In genomic region chr16:49382916-49383315, GRCh38 we compare ENCODE assay signal across 16 cellular contexts. TPM values are rescaled to one million over a fixed set of nuclear protein-coding genes. Genes with fewer than 3 reads are reported as not detected.
DNase-seq lines count a peak whose midpoint lies in the region; ATAC-seq and TF ChIP-seq lines count a peak whose summit lies in the region.
"Had no signal": no experiment of that assay in that cellular context is flagged by ENCODE, and none has a peak within 500 bp of the region (broad histone marks: within the 10 kb centered on the region; RNA-seq: fewer than 3 reads in every experiment).

No MANE protein-coding gene starts in this region.

- H4K20me1 ChIP-seq in SK-N-SH (ENCODE audit: insufficient read depth): no peaks in the 10 kb centered on the region

- no peaks in the 10 kb centered on the region for H3K9me3 ChIP-seq in SK-N-SH
- H3K9me3 ChIP-seq: mucosa of descending colon, prostate gland, uterus had no signal

- TF ChIP-seq CTCF in SK-N-SH (IDR thresholded peaks at IDR 0.05): peak; percentile 19; the same call in 1 of the 2 replicates
- peak; percentile 9 for TF ChIP-seq CTCF in choroid plexus epithelial cell (conservative IDR thresholded peaks at IDR 0.05; ENCODE audit: low read depth, low read length)
- peak; percentile 19 for TF ChIP-seq CTCF in progenitor cell of endocrine pancreas (IDR thresholded peaks at IDR 0.05; ENCODE audit: unreplicated experiment)

- peaks cover 7% of the 10 kb centered on the region for H3K9me3 Mint-ChIP-seq in progenitor cell of endocrine pancreas (ENCODE audit: low read depth)
- peaks cover 6% of the 10 kb centered on the region for H3K9me3 Mint-ChIP-seq in activated naive CD8-positive, alpha-beta T cell treated with anti-CD3 and anti-CD28 coated beads for 36 hours

- 0% methylated on average over 1 of the region's 1 CpG for WGBS in SK-N-SH (ENCODE audit: low lambda C conversion rate)

- TF ChIP-seq EP300 in SK-N-SH (IDR thresholded peaks at IDR 0.05; ENCODE audit: borderline replicate concordance in 1 of 2, low read depth in 1 of 2, low read length in 1 of 2): no peak

- POLR2A ChIA-PET in SK-N-SH (lab: Yijun Ruan, JAX): no interaction called here

- CTCF ChIA-PET in SK-N-SH (lab: Yijun Ruan, JAX): interaction anchor here (0.8 to 0.9 kb wide), 2 partner anchors 15 to 25 kb away, joined by 3 read pairs; no protein-coding TSS in a partner anchor

- in situ Hi-C loops in KBM-7 (cut with MboI; ENCODE audit: low pct_unique_long_range_greater_than_20kb, low sequenced_read_pairs): no loop called here

- no peaks in the 10 kb centered on the region for H3K27me3 Mint-ChIP-seq in progenitor cell of endocrine pancreas
- no peaks in the 10 kb centered on the region for H3K27me3 Mint-ChIP-seq in activated naive CD8-positive, alpha-beta T cell treated with anti-CD3 and anti-CD28 coated beads for 36 hours
- H3K27me3 Mint-ChIP-seq: activated naive CD8-positive, alpha-beta T cell treated with anti-CD3 and anti-CD28 coated beads, Interleukin-2, amount 50 U/mL, for 24 hours had no signal

- H3K4me3 ChIP-seq in SK-N-SH (ENCODE audit: low read depth in 2 of 2, low read length in 1 of 2) (no peak overlapping the region), choroid plexus epithelial cell (ENCODE audit: low read depth, low read length) (no peak overlapping the region)
- H3K4me3 ChIP-seq: mucosa of descending colon, prostate gland, uterus had no signal

- no peaks in the 10 kb centered on the region for H3K79me2 ChIP-seq in SK-N-SH (ENCODE audit: insufficient read depth)

- H2AFZ ChIP-seq in SK-N-SH (ENCODE audit: low read depth): no peak overlapping the region

- H3K27ac ChIP-seq in SK-N-SH (ENCODE audit: low read depth in 2 of 2, low read length in 1 of 2): no peak overlapping the region
- H3K27ac ChIP-seq: prostate gland, uterus had no signal

- TF ChIP-seq RAD21 in SK-N-SH (IDR thresholded peaks at IDR 0.05; ENCODE audit: low read length): no peak

- no peaks in the 10 kb centered on the region for H3K36me3 Mint-ChIP-seq in progenitor cell of endocrine pancreas (ENCODE audit: insufficient read depth)
- no peaks in the 10 kb centered on the region for H3K36me3 Mint-ChIP-seq in activated naive CD8-positive, alpha-beta T cell treated with anti-CD3 and anti-CD28 coated beads for 36 hours

- no peak overlapping the region for H3K9ac ChIP-seq in SK-N-SH

- H3F3A ChIP-seq in SK-N-SH (replicated peaks; ENCODE audit: insufficient read depth): no peaks in the 10 kb centered on the region

- H3K27ac Mint-ChIP-seq in progenitor cell of endocrine pancreas: no peak overlapping the region
- no peak overlapping the region for H3K27ac Mint-ChIP-seq in activated naive CD8-positive, alpha-beta T cell treated with anti-CD3 and anti-CD28 coated beads for 36 hours
- H3K27ac Mint-ChIP-seq: activated naive CD8-positive, alpha-beta T cell treated with anti-CD3 and anti-CD28 coated beads, Interleukin-2, amount 50 U/mL, for 24 hours had no signal

- H3K4me1 ChIP-seq in SK-N-SH (ENCODE audit: control insufficient read depth in 1 of 2, insufficient read depth in 2 of 2, low read depth in 1 of 2, low read length in 1 of 2): no peaks in the 10 kb centered on the region
- H3K4me1 ChIP-seq: prostate gland, uterus had no signal

- H3K27me3 ChIP-seq in SK-N-SH (ENCODE audit: insufficient read depth): peaks cover 9% of the 10 kb centered on the region; the same call in 1 of the 2 replicates
- H3K27me3 ChIP-seq: uterus had no signal

- H3K4me3 Mint-ChIP-seq in progenitor cell of endocrine pancreas (ENCODE audit: low read depth): no peak overlapping the region
- no peak overlapping the region for H3K4me3 Mint-ChIP-seq in activated naive CD8-positive, alpha-beta T cell treated with anti-CD3 and anti-CD28 coated beads for 36 hours
- H3K4me3 Mint-ChIP-seq: activated naive CD8-positive, alpha-beta T cell treated with anti-CD3 and anti-CD28 coated beads, Interleukin-2, amount 50 U/mL, for 24 hours; immature natural killer cell had no signal

- H3K4me1 Mint-ChIP-seq in progenitor cell of endocrine pancreas (ENCODE audit: low read depth): no peaks in the 10 kb centered on the region
- no peaks in the 10 kb centered on the region for H3K4me1 Mint-ChIP-seq in activated naive CD8-positive, alpha-beta T cell treated with anti-CD3 and anti-CD28 coated beads for 36 hours
- H3K4me1 Mint-ChIP-seq: activated naive CD8-positive, alpha-beta T cell treated with anti-CD3 and anti-CD28 coated beads, Interleukin-2, amount 50 U/mL, for 24 hours; immature natural killer cell had no signal

- ATAC-seq in SK-N-SH treated with all-trans-retinoic acid at 6 μM for 48 hours: no peak
- ATAC-seq in HG02642 (IDR thresholded peaks at IDR 0.05; ENCODE audit: poor library complexity, unreplicated experiment): no peak
- ATAC-seq: activated naive CD8-positive, alpha-beta T cell treated with anti-CD3 and anti-CD28 coated beads, Interleukin-2, amount 50 U/mL, for 24 hours; mucosa of descending colon had no signal

- H3K4me2 ChIP-seq in SK-N-SH: no peak overlapping the region

- no peaks in the 10 kb centered on the region for H3K9me2 ChIP-seq in SK-N-SH

- no peaks in the 10 kb centered on the region for H3K36me3 ChIP-seq in SK-N-SH (replicated peaks in 1 of 2; ENCODE audit: control insufficient read depth in 1 of 2, insufficient read depth in 2 of 2, low read length in 1 of 2)
- H3K36me3 ChIP-seq: prostate gland, uterus had no signal

- DNase-seq in SK-N-SH: no peak
- DNase-seq in KBM-7: peak; percentile 2
- no peak for DNase-seq in choroid plexus epithelial cell (ENCODE audit: low read depth)
- DNase-seq in progenitor cell of endocrine pancreas (ENCODE audit: low spot score, unreplicated experiment): no peak
- no peak for DNase-seq in activated naive CD4-positive, alpha-beta T cell treated with Interleukin-2 at 50 U/mL for 16 hours
- no peak for DNase-seq in activated naive CD8-positive, alpha-beta T cell treated with anti-CD3 and anti-CD28 coated beads for 36 hours
- DNase-seq: activated naive CD8-positive, alpha-beta T cell treated with anti-CD3 and anti-CD28 coated beads, Interleukin-2, amount 50 U/mL, for 24 hours; cortex of kidney; DMS79 treated with DMSO at 0.1 percent for 48 hours; immature natural killer cell; NCI-H226; uterus had no signal

TF ChIP-seq in SK-N-SH, 30 proteins besides CTCF, POLR2A, EP300 and RAD21:
- no peak for TF ChIP-seq TEAD4 (IDR thresholded peaks at IDR 0.05; ENCODE audit: borderline replicate concordance, insufficient read depth)

TF ChIP-seq in SK-N-SH treated with all-trans-retinoic acid at 6 μM for 48 hours, 23 proteins besides CTCF, POLR2A, EP300 and RAD21:
- TF ChIP-seq ZNF70 (CRISPR knock-in tag; IDR thresholded peaks at IDR 0.05) (no peak), TOX (CRISPR knock-in tag; IDR thresholded peaks at IDR 0.05; ENCODE audit: borderline replicate concordance) (no peak)

RNA-seq across cellular contexts. Expression of gene C16orf78, which starts 9.3 kb away (rescaled TPM):
- not detected in 2 replicates for polyA plus RNA-seq in SK-N-SH (2012; rRNA removed)
- polyA plus RNA-seq in SK-N-SH (2012; cell fraction: cytosol; rRNA removed): not detected in 2 replicates
- polyA plus RNA-seq in SK-N-SH (2012; cell fraction: nucleus; rRNA removed): not detected in 2 replicates
- not detected in 2 replicates for total RNA-seq in progenitor cell of endocrine pancreas
- not detected for total RNA-seq in activated naive CD8-positive, alpha-beta T cell treated with anti-CD3 and anti-CD28 coated beads for 36 hours
- total RNA-seq: mucosa of descending colon, prostate gland, uterus had no signal
- polyA plus RNA-seq: immature natural killer cell had no signal
